1 cellular context compared by ENCODE assay signal in genomic region chr20:34920055-34920454, GRCh38.
TF ChIP-seq lines count a peak whose summit lies in the region.

No MANE protein-coding gene starts in this region.

TF ChIP-seq in HepG2, 621 proteins besides CTCF, POLR2A, EP300 and RAD21:
- TF ChIP-seq HNRNPK (IDR thresholded peaks at IDR 0.05; ENCODE audit: low read depth, low read length, poor library complexity, severe bottlenecking) (no peak), PRDM10 (CRISPR knock-in tag; IDR thresholded peaks at IDR 0.05; ENCODE audit: low read depth) (no peak), EHMT2 (IDR thresholded peaks at IDR 0.05; ENCODE audit: borderline replicate concordance, low read depth, low read length) (no peak), CREB1 (IDR thresholded peaks at IDR 0.05) (0 out of 2 replicates have a peak, but pooled peaks have one; percentile 5), CREB1 (CRISPR knock-in tag; IDR thresholded peaks at IDR 0.05) (no peak), THAP11 (CRISPR knock-in tag; IDR thresholded peaks at IDR 0.05) (no peak), YEATS2 (CRISPR knock-in tag; IDR thresholded peaks at IDR 0.05; ENCODE audit: borderline replicate concordance) (no peak)
